Comparison of ENCODE assay signal across 27 cellular contexts in the genomic region with DNA sequence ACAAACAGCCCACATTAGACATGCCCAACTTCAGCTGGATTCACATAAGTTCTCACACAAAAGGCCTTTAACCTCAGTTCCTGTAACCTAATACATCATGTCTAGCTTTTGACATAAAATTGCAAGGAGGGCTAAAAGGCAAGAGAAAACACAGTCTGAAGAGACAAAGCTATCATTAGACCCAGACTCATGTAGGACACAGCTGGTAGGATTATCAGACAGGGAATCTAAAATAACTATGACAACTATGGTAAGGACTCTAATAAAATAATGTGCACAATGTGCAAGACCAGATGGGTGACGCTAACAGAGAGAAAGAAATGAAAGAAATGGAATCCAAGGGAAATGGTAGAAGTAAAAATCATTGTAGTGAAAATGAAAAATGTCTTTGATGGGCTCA.
"Had no signal": no experiment of that assay in that cellular context is flagged by ENCODE, and none has a peak within 500 bp of the region (broad histone marks: within the 10 kb centered on the region; RNA-seq: fewer than 3 reads in every experiment).

No MANE protein-coding gene starts in this region.

- H3K4me1 ChIP-seq: pancreas, prostate gland, right lobe of liver, stomach, thyroid gland, transverse colon, upper lobe of right lung, uterus had no signal

- H3K36me3 Mint-ChIP-seq: natural killer cell; stimulated activated effector memory CD8-positive, alpha-beta T cell treated with anti-CD3 and anti-CD28 coated beads, Interleukin-12 subunit alpha, Interleukin-12 subunit beta, amount 100 ng/mL, for 72 hours; stimulated activated naive B cell treated with anti-CD40 and anti-IgM and Interleukin-4, amounts not matched to agents 10 μg/mL and 1 μg/mL and 100 μg/mL, for 72 hours; type B pancreatic cell had no signal

- H3K4me3 Mint-ChIP-seq: naive thymus-derived CD4-positive, alpha-beta T cell; natural killer cell; nephron progenitor cell; neural crest cell; stimulated activated effector memory CD8-positive, alpha-beta T cell treated with anti-CD3 and anti-CD28 coated beads, Interleukin-12 subunit alpha, Interleukin-12 subunit beta, amount 100 ng/mL, for 72 hours; stimulated activated naive B cell treated with anti-CD40 and anti-IgM and Interleukin-4, amounts not matched to agents 10 μg/mL and 1 μg/mL and 100 μg/mL, for 72 hours; stimulated activated naive CD8-positive, alpha-beta T cell treated with anti-CD3 and anti-CD28 coated beads, Interleukin-15, Interleukin-2, amounts not matched to agents 100 ng/mL and 50 ng/mL, for 24 hours; type B pancreatic cell had no signal

- H3K9me3 Mint-ChIP-seq: neural crest cell had no signal

- H3K4me1 Mint-ChIP-seq: naive thymus-derived CD4-positive, alpha-beta T cell; natural killer cell; nephron progenitor cell; neural crest cell; stimulated activated effector memory CD8-positive, alpha-beta T cell treated with anti-CD3 and anti-CD28 coated beads, Interleukin-12 subunit alpha, Interleukin-12 subunit beta, amount 100 ng/mL, for 72 hours; stimulated activated naive B cell treated with anti-CD40 and anti-IgM and Interleukin-4, amounts not matched to agents 10 μg/mL and 1 μg/mL and 100 μg/mL, for 72 hours had no signal

- DNase-seq: naive thymus-derived CD4-positive, alpha-beta T cell; natural killer cell; nephron progenitor cell; nucleus accumbens; pancreas; right cardiac atrium; right lobe of liver; sigmoid colon; small intestine; stimulated activated CD4-positive, alpha-beta T cell treated with anti-CD3 and anti-CD28 coated beads, Interleukin-15, amount 100 ng/mL, for 24 hours; stimulated activated CD4-positive, alpha-beta T cell treated with anti-CD3 and anti-CD28 coated beads, Interleukin-2, amount 100 ng/mL, for 24 hours; stimulated activated CD4-positive, alpha-beta T cell treated with anti-CD3 and anti-CD28 coated beads, Interleukin-2, amount 100 ng/mL, for 48 hours; stimulated activated CD4-positive, alpha-beta T cell treated with anti-CD3 and anti-CD28 coated beads, Interleukin-4, amount 100 ng/mL, for 24 hours; stimulated activated naive B cell treated with anti-CD40 and anti-IgM and Interleukin-4, amounts not matched to agents 10 μg/mL and 1 μg/mL and 100 μg/mL, for 72 hours; stimulated activated naive CD4-positive, alpha-beta T cell treated with Interleukin-2 at 50 U/mL for 16 hours; stomach; thyroid gland; transverse colon; upper lobe of right lung; uterus had no signal

- H3K27ac Mint-ChIP-seq: naive thymus-derived CD4-positive, alpha-beta T cell; natural killer cell; nephron progenitor cell; stimulated activated effector memory CD8-positive, alpha-beta T cell treated with anti-CD3 and anti-CD28 coated beads, Interleukin-12 subunit alpha, Interleukin-12 subunit beta, amount 100 ng/mL, for 72 hours; stimulated activated naive B cell treated with anti-CD40 and anti-IgM and Interleukin-4, amounts not matched to agents 10 μg/mL and 1 μg/mL and 100 μg/mL, for 72 hours; stimulated activated naive CD8-positive, alpha-beta T cell treated with anti-CD3 and anti-CD28 coated beads, Interleukin-15, Interleukin-2, amounts not matched to agents 100 ng/mL and 50 ng/mL, for 24 hours; type B pancreatic cell had no signal

- H3K27me3 Mint-ChIP-seq: type B pancreatic cell had no signal

- H3K27me3 ChIP-seq: neutrophil, pancreas, right lobe of liver, sigmoid colon, stomach, thyroid gland, transverse colon, upper lobe of right lung, uterus had no signal

- H3K9me3 ChIP-seq: neutrophil, pancreas, prostate gland, right lobe of liver, sigmoid colon, thyroid gland, upper lobe of right lung, uterus had no signal

- H3K36me3 ChIP-seq: neutrophil, pancreas, prostate gland, right lobe of liver, sigmoid colon, stomach, thoracic aorta, thyroid gland, transverse colon, upper lobe of right lung, uterus had no signal

- H3K27ac ChIP-seq: neutrophil, pancreas, prostate gland, right lobe of liver, thyroid gland, transverse colon, upper lobe of right lung, uterus had no signal

- H3K4me3 ChIP-seq: pancreas, prostate gland, right lobe of liver, sigmoid colon, stomach, thoracic aorta, thyroid gland, transverse colon, upper lobe of right lung, uterus had no signal

- ATAC-seq: naive thymus-derived CD4-positive, alpha-beta T cell; natural killer cell; pancreas; right cardiac atrium; right lobe of liver; stimulated activated effector memory CD8-positive, alpha-beta T cell treated with anti-CD3 and anti-CD28 coated beads, Interleukin-12 subunit alpha, Interleukin-12 subunit beta, amount 100 ng/mL, for 72 hours; stimulated activated naive B cell treated with anti-CD40 and anti-IgM and Interleukin-4, amounts not matched to agents 10 μg/mL and 1 μg/mL and 100 μg/mL, for 72 hours; upper lobe of right lung had no signal
